ENCODE assay signal across 17 cellular contexts in genomic region chr7:33694006-33694405, GRCh38.
DNase-seq lines count a peak whose midpoint lies in the region; ATAC-seq and TF ChIP-seq lines count a peak whose summit lies in the region.
"Had no signal": no experiment of that assay in that cellular context is flagged by ENCODE, and none has a peak within 500 bp of the region (broad histone marks: within the 10 kb centered on the region; RNA-seq: fewer than 3 reads in every experiment).

No MANE protein-coding gene starts in this region.

- ATAC-seq in GM19023 (IDR thresholded peaks at IDR 0.05; ENCODE audit: unreplicated experiment) (no peak), PC-3 (no peak), upper lobe of left lung (ENCODE audit: low FRiP score in 2 of 2) (no peak)
- ATAC-seq: CD8-positive, alpha-beta T cell; GM12878; GM23338 had no signal

- H3K36me3 ChIP-seq in adipocyte (ENCODE audit: control insufficient read depth, insufficient read depth, low read length, severe bottlenecking) (no peaks in the 10 kb centered on the region), PC-3 (ENCODE audit: low read depth, low read length) (no peaks in the 10 kb centered on the region), upper lobe of left lung (no peaks in the 10 kb centered on the region)
- H3K36me3 ChIP-seq: BLaER1 treated with 17β-estradiol and CSF1 and Interleukin-3, amounts not matched to agents 10 nM and 100 nM had no signal

- H3K9ac ChIP-seq in adipocyte (ENCODE audit: low read length) (no peak overlapping the region), PC-3 (ENCODE audit: low read length) (no peak overlapping the region)
- H3K9ac ChIP-seq: BLaER1 treated with 17β-estradiol and CSF1 and Interleukin-3, amounts not matched to agents 10 nM and 100 nM had no signal

- H3K9me3 ChIP-seq in adipocyte (ENCODE audit: control insufficient read depth, low read length), result no peaks in the 10 kb centered on the region
- H3K9me3 ChIP-seq in PC-3 (ENCODE audit: low read length), result no peaks in the 10 kb centered on the region
- H3K9me3 ChIP-seq in upper lobe of left lung, result no peaks in the 10 kb centered on the region

- H3K9me2 ChIP-seq in PC-3 (replicated peaks; ENCODE audit: low read length), result no peaks in the 10 kb centered on the region

- H3K27ac ChIP-seq in PC-3 (ENCODE audit: low read length), result no peak overlapping the region
- no peak overlapping the region for H3K27ac ChIP-seq in upper lobe of left lung
- H3K27ac ChIP-seq: BLaER1 treated with 17β-estradiol and CSF1 and Interleukin-3, amounts not matched to agents 10 nM and 100 nM; HL-60 had no signal

- no peak overlapping the region for H2AFZ ChIP-seq in PC-3 (ENCODE audit: low read length)
- H2AFZ ChIP-seq: GM23338 had no signal

- H3K4me1 ChIP-seq in adipocyte (ENCODE audit: control insufficient read depth, insufficient read depth, low read length), result peaks cover 19% of the 10 kb centered on the region
- H3K4me1 ChIP-seq in PC-3 (ENCODE audit: insufficient read depth, low read length), result peaks cover 15% of the 10 kb centered on the region
- H3K4me1 ChIP-seq in upper lobe of left lung, result no peaks in the 10 kb centered on the region
- H3K4me1 ChIP-seq: BLaER1 treated with 17β-estradiol and CSF1 and Interleukin-3, amounts not matched to agents 10 nM and 100 nM had no signal

- H4K20me1 ChIP-seq in PC-3 (ENCODE audit: low read length), result no peaks in the 10 kb centered on the region
- H4K20me1 ChIP-seq: BLaER1 treated with 17β-estradiol and CSF1 and Interleukin-3, amounts not matched to agents 10 nM and 100 nM had no signal

- TF ChIP-seq POLR2A in upper lobe of left lung (IDR thresholded peaks at IDR 0.05), result no peak

- peak; percentile 11 for DNase-seq in EH (ENCODE audit: low read depth)
- DNase-seq in adipocyte (ENCODE audit: low read depth), result peak; percentile 22
- peak; percentile 22 for DNase-seq in fibroblast of peridontal ligament (ENCODE audit: extremely low read depth)
- no peak for DNase-seq in HUDEP-2 (lab: John Stamatoyannopoulos, UW; ENCODE audit: unreplicated experiment in 76 of 76)
- DNase-seq in PC-3, result no peak
- no peak for DNase-seq in upper lobe of left lung
- DNase-seq: 8988T; Calu3; CD8-positive, alpha-beta T cell; DMS79 treated with DMSO at 0.1 percent for 48 hours; EL; HCEC 1CT had no signal

- no peaks in the 10 kb centered on the region for H3F3A ChIP-seq in PC-3 (ENCODE audit: low read length, unreplicated experiment)

- TF ChIP-seq EP300 in upper lobe of left lung (IDR thresholded peaks at IDR 0.05), result no peak

- no peaks in the 10 kb centered on the region for H3K27me3 ChIP-seq in adipocyte (replicated peaks; ENCODE audit: control insufficient read depth, insufficient read depth, low read length)
- no peaks in the 10 kb centered on the region for H3K27me3 ChIP-seq in PC-3 (ENCODE audit: low read length)
- H3K27me3 ChIP-seq in upper lobe of left lung, result no peaks in the 10 kb centered on the region
- H3K27me3 ChIP-seq: BLaER1 treated with 17β-estradiol and CSF1 and Interleukin-3, amounts not matched to agents 10 nM and 100 nM had no signal

- TF ChIP-seq CTCF in PC-3 (conservative IDR thresholded peaks at IDR 0.05; ENCODE audit: low read depth, low read length), result no peak
- no peak for TF ChIP-seq CTCF in upper lobe of left lung (IDR thresholded peaks at IDR 0.05)

- CTCF ChIA-PET in PC-3 (lab: Charles Lee), result no interaction called here

- POLR2A ChIA-PET in PC-3 (lab: Charles Lee; ENCODE audit: unreplicated experiment), result no interaction called here

- WGBS in upper lobe of left lung, 2 donors, result 61 to 73% methylated on average over 2 of the region's 2 CpGs

- intact Hi-C loops in PC-3 (cut with micrococcal nuclease), result no loop called here

- H3K79me2 ChIP-seq in PC-3 (ENCODE audit: low read length), result no peaks in the 10 kb centered on the region

- BruUV-seq in PC-3 (replicated peaks; lab: Mats Ljungman, UMichigan), result no TSS peak

- H3K4me2 ChIP-seq in PC-3 (ENCODE audit: low read length), result no peak overlapping the region
- H3K4me2 ChIP-seq: BLaER1 treated with 17β-estradiol and CSF1 and Interleukin-3, amounts not matched to agents 10 nM and 100 nM; GM23338 had no signal

- H3K4me3 ChIP-seq in adipocyte (ENCODE audit: low read length) (no peak overlapping the region), PC-3 (ENCODE audit: low read length) (no peak overlapping the region), upper lobe of left lung (no peak overlapping the region)
- H3K4me3 ChIP-seq: BLaER1 treated with 17β-estradiol and CSF1 and Interleukin-3, amounts not matched to agents 10 nM and 100 nM; GM12878; GM23338 had no signal

Comparison
In these comparisons a context has a peak if more than half of its experiments do, and no peak if none do; other contexts are left out.
1. DNase-seq: peak in EH (single experiment), adipocyte (single experiment) and fibroblast of peridontal ligament (single experiment); none in HUDEP-2 (0 of 76), PC-3 (single experiment) and upper lobe of left lung (0 of 2).